19 cellular contexts compared by ENCODE assay signal in genomic region chr1:109704173-109704572, GRCh38. TPM values are rescaled to one million over a fixed set of nuclear protein-coding genes. Genes with fewer than 3 reads are reported as not detected.
A peak's percentile ranks its signal among the peaks of the same experiment; 100 is the strongest.
DNase-seq lines count a peak whose midpoint lies in the region; ATAC-seq and TF ChIP-seq lines count a peak whose summit lies in the region.
"Had no signal": no experiment of that assay in that cellular context is flagged by ENCODE, and none has a peak within 500 bp of the region (broad histone marks: within the 10 kb centered on the region; RNA-seq: fewer than 3 reads in every experiment).

No MANE protein-coding gene starts in this region.

- H3K4me3 ChIP-seq in IMR-90 (ENCODE audit: insufficient read depth, low read depth, low read length) = no peak overlapping the region
- no peak overlapping the region for H3K4me3 ChIP-seq in brain microvascular endothelial cell (ENCODE audit: low read depth, low read length)
- no peak overlapping the region for H3K4me3 ChIP-seq in liver (ENCODE audit: low read depth in 1 of 3, low read length in 3 of 3)
- no peak overlapping the region for H3K4me3 ChIP-seq in ovary
- H3K4me3 ChIP-seq: SJCRH30 had no signal

- TF ChIP-seq EP300 in ovary (IDR thresholded peaks at IDR 0.05) = no peak

- no peak overlapping the region for H2AK9ac ChIP-seq in IMR-90 (replicated peaks; ENCODE audit: low read depth, low read length, poor library complexity)

- no peak for TF ChIP-seq POLR2A in IMR-90 (IDR thresholded peaks at IDR 0.05; ENCODE audit: low read depth, low read length)
- TF ChIP-seq POLR2A in ovary (IDR thresholded peaks at IDR 0.05) = no peak

- H3K36me3 ChIP-seq in IMR-90 (ENCODE audit: control insufficient read depth, insufficient read depth, low read length) (no peaks in the 10 kb centered on the region), brain microvascular endothelial cell (replicated peaks) (no peaks in the 10 kb centered on the region), liver (ENCODE audit: control insufficient read depth in 4 of 4, insufficient read depth in 3 of 4, low read depth in 1 of 4, low read length in 3 of 4) (no peaks in the 10 kb centered on the region), ovary (no peaks in the 10 kb centered on the region)
- H3K36me3 ChIP-seq: SJCRH30 had no signal

- intact Hi-C loops in IMR-90 (cut with micrococcal nuclease) (no loop called here), ovary (cut with DNase I) (no loop called here)

- H2BK120ac ChIP-seq in IMR-90 (ENCODE audit: low read depth, low read length) = no peak overlapping the region

- no peak overlapping the region for H2BK20ac ChIP-seq in IMR-90 (ENCODE audit: low read depth, low read length)

- no peak overlapping the region for H3K4me2 ChIP-seq in IMR-90 (ENCODE audit: low read depth, low read length)

- no peak overlapping the region for H2BK5ac ChIP-seq in IMR-90 (ENCODE audit: low read depth, low read length, poor library complexity, severe bottlenecking)

- no peak overlapping the region for H3K27ac ChIP-seq in IMR-90 (ENCODE audit: insufficient read depth, low read length)
- no peak overlapping the region for H3K27ac ChIP-seq in brain microvascular endothelial cell
- no peak overlapping the region for H3K27ac ChIP-seq in liver (ENCODE audit: low read depth in 1 of 2, low read length in 2 of 2)
- H3K27ac ChIP-seq in ovary = no peak overlapping the region
- H3K27ac ChIP-seq: parathyroid adenoma, SJCRH30 had no signal

- no peaks in the 10 kb centered on the region for H3K79me1 ChIP-seq in IMR-90 (ENCODE audit: low read depth in 1 of 2, low read length in 2 of 2)

- dilution Hi-C loops in IMR-90 (cut with HindIII; ENCODE audit: low sequenced_read_pairs, unreplicated experiment) = no loop called here

- DNase-seq in G401 (ENCODE audit: low spot score) (peak; percentile 1), IMR-90 (peak; percentile 0), brain microvascular endothelial cell (no peak), ovary (no peak), SW480 (ENCODE audit: low spot score) (no peak)
- DNase-seq: activated CD4-positive, CD25-positive, alpha-beta regulatory T cell treated with anti-CD3 and anti-CD28 coated beads, Interleukin-2, amount 50 U/mL, for 72 hours; activated naive CD8-positive, alpha-beta T cell treated with anti-CD3 and anti-CD28 coated beads, Interleukin-2, amount 50 U/mL, for 24 hours; C1 segment of cervical spinal cord; GF-D8; naive thymus-derived CD4-positive, alpha-beta T cell; NCI-H1048; NCI-H2107; SJCRH30; stimulated activated CD4-positive, alpha-beta T cell treated with anti-CD3 and anti-CD28 coated beads, Interleukin-2, amount 100 ng/mL, for 48 hours had no signal

- no peak overlapping the region for H3K14ac ChIP-seq in IMR-90 (replicated peaks; ENCODE audit: low read depth, low read length)

- H2BK15ac ChIP-seq in IMR-90 (ENCODE audit: low read depth, low read length) = no peak overlapping the region

- CTCF ChIA-PET in IMR-90 (lab: Yijun Ruan, JAX) = no interaction called here

- POLR2A ChIA-PET in IMR-90 (lab: Charles Lee; ENCODE audit: unreplicated experiment) = no interaction called here

- H2AK5ac ChIP-seq in IMR-90 (ENCODE audit: low read depth, low read length) = no peak overlapping the region

- no TSS peak for BruUV-seq in IMR-90 (replicated peaks; lab: Mats Ljungman, UMichigan)

- H3K27me3 ChIP-seq in IMR-90 (ENCODE audit: control insufficient read depth, insufficient read depth, low read length) (no peaks in the 10 kb centered on the region; the same call in 1 of the 2 replicates), brain microvascular endothelial cell (replicated peaks) (no peaks in the 10 kb centered on the region), liver (ENCODE audit: control insufficient read depth in 4 of 4, insufficient read depth in 4 of 4, low read length in 3 of 4) (no peaks in the 10 kb centered on the region), ovary (no peaks in the 10 kb centered on the region)
- H3K27me3 ChIP-seq: SJCRH30 had no signal

- H4K5ac ChIP-seq in IMR-90 (ENCODE audit: low read depth, low read length) = no peak overlapping the region

- ATAC-seq in IMR-90 (ENCODE audit: low read depth) (no peak), HG02642 (IDR thresholded peaks at IDR 0.05; ENCODE audit: poor library complexity, unreplicated experiment) (no peak)
- ATAC-seq: activated naive CD8-positive, alpha-beta T cell treated with anti-CD3 and anti-CD28 coated beads, Interleukin-2, amount 50 U/mL, for 24 hours; naive thymus-derived CD4-positive, alpha-beta T cell had no signal

- no peaks in the 10 kb centered on the region for H3K9me1 ChIP-seq in IMR-90 (ENCODE audit: insufficient read depth, low read length)

- in situ Hi-C loops in G401 (cut with HindIII; ENCODE audit: low sequenced_read_pairs) (no loop called here), IMR-90 (cut with MboI; ENCODE audit: low sequenced_read_pairs) (no loop called here), brain microvascular endothelial cell (cut with HindIII; ENCODE audit: low pct_ligation_motif_present, low sequenced_read_pairs) (no loop called here)

- no peak overlapping the region for H4K8ac ChIP-seq in IMR-90 (ENCODE audit: low read depth in 2 of 2, low read length in 2 of 2)

- H4K91ac ChIP-seq in IMR-90 (ENCODE audit: insufficient read depth, low read depth, low read length) = no peak overlapping the region

- no peak overlapping the region for H3K18ac ChIP-seq in IMR-90 (ENCODE audit: low read depth, low read length)

- H4K20me1 ChIP-seq in IMR-90 (ENCODE audit: insufficient read depth, low read length) = no peaks in the 10 kb centered on the region

- WGBS in IMR-90 (ENCODE audit: extremely low coverage in 2 of 2, insufficient read length in 1 of 2), 2 experiments = 64% methylated on average over 5 of the region's 8 CpGs; no CpG with 5 or more reads in 1 of the 2 experiments
- 75% methylated on average over 8 of the region's 8 CpGs for WGBS in liver
- 71 to 79% (median 73%) methylated on average over 8 of the region's 8 CpGs for WGBS in ovary, 3 donors

- no peak overlapping the region for H3K9ac ChIP-seq in IMR-90 (ENCODE audit: low read depth, low read length)
- H3K9ac ChIP-seq in liver (ENCODE audit: low read depth in 1 of 2, low read length in 2 of 2) = no peak overlapping the region
- H3K9ac ChIP-seq: parathyroid adenoma had no signal

- no peak overlapping the region for H2AFZ ChIP-seq in IMR-90 (replicated peaks; ENCODE audit: low read length, poor library complexity)
- H2AFZ ChIP-seq: parathyroid adenoma had no signal

- no peak for TF ChIP-seq CTCF in IMR-90 (conservative IDR thresholded peaks at IDR 0.05; ENCODE audit: low read depth, low read length)
- peak; percentile 9 for TF ChIP-seq CTCF in brain microvascular endothelial cell (IDR thresholded peaks at IDR 0.05; ENCODE audit: low read depth, low read length, missing control alignments)
- TF ChIP-seq CTCF in liver (IDR thresholded peaks at IDR 0.05; ENCODE audit: low read depth, low read length, missing input control) = no peak
- TF ChIP-seq CTCF in ovary (IDR thresholded peaks at IDR 0.05) = no peak

- peaks cover 11% of the 10 kb centered on the region for H3K9me3 ChIP-seq in IMR-90 (ENCODE audit: control insufficient read depth, insufficient read depth, low read length)
- no peaks in the 10 kb centered on the region for H3K9me3 ChIP-seq in liver (ENCODE audit: control insufficient read depth in 4 of 4, low read length in 3 of 4)
- H3K9me3 ChIP-seq in ovary = no peaks in the 10 kb centered on the region
- H3K9me3 ChIP-seq: SJCRH30 had no signal

- H3K23ac ChIP-seq in IMR-90 (ENCODE audit: low read depth, low read length) = no peak overlapping the region

- H3K4me1 ChIP-seq in IMR-90 (ENCODE audit: control insufficient read depth, insufficient read depth, low read length) (no peaks in the 10 kb centered on the region), liver (ENCODE audit: control insufficient read depth in 4 of 4, insufficient read depth in 4 of 4, low read length in 3 of 4) (peaks cover 0 to 4% (median 0%) of the 10 kb centered on the region in 4 donors), ovary (ENCODE audit: insufficient read depth) (no peaks in the 10 kb centered on the region)
- H3K4me1 ChIP-seq: parathyroid adenoma, SJCRH30 had no signal

- TF ChIP-seq RAD21 in IMR-90 (IDR thresholded peaks at IDR 0.05; ENCODE audit: low read length) (no peak), liver (IDR thresholded peaks at IDR 0.05) (peak; percentile 62 to 72)

- no peak overlapping the region for H3K56ac ChIP-seq in IMR-90 (ENCODE audit: extremely low read depth, insufficient read depth, low read length)

- no peak overlapping the region for H3K4ac ChIP-seq in IMR-90 (ENCODE audit: low read depth, low read length)

RNA-seq across cellular contexts. Expression of gene GSTM5, which starts 7.9 kb away (rescaled TPM):
- total RNA-seq in G401 (2014; rRNA removed; shearing (Covaris generic)) = 1.4 and 4.7 TPM in 2 replicates
- total RNA-seq in IMR-90 (2012; rRNA removed) (0.28 and 0.36 TPM in 2 replicates), liver (1 to 10 TPM in 1 of 2 donors, under 1 TPM in 1; 0.59 to 1.3 TPM), ovary (100 to 1,000 TPM in 3 of 7 donors, 10 to 100 TPM in 4; 18.8 to 183 (median 95.8) TPM)
- polyA plus RNA-seq in IMR-90 (2012; rRNA removed) (1.2 TPM in 2 replicates), liver (1 to 10 TPM; 1.4 to 2.8 TPM), ovary (100 to 1,000 TPM; 101 to 259 TPM)
- polyA plus RNA-seq in IMR-90 (2012; cell fraction: cytosol; rRNA removed) = 0.36 and 0.85 TPM in 2 replicates
- 0.50 and 2.1 TPM in 2 replicates for polyA plus RNA-seq in IMR-90 (2012; cell fraction: nucleus; rRNA removed; ENCODE audit: low replicate concordance)
- total RNA-seq: bronchial epithelial cell had no signal
- polyA plus RNA-seq: naive thymus-derived CD4-positive, alpha-beta T cell had no signal

RNA-seq across cellular contexts. Expression of gene GSTM1, which starts 16.6 kb away (rescaled TPM):
- total RNA-seq in G401 (2014; rRNA removed; shearing (Covaris generic)) = not detected in 2 replicates
- not detected in 2 replicates for total RNA-seq in IMR-90 (2012; rRNA removed)
- not detected in 2 replicates for polyA plus RNA-seq in IMR-90 (2012; rRNA removed)
- polyA plus RNA-seq in IMR-90 (2012; cell fraction: cytosol; rRNA removed) = not detected in 2 replicates
- polyA plus RNA-seq in IMR-90 (2012; cell fraction: nucleus; rRNA removed; ENCODE audit: low replicate concordance) = 0.24 TPM in 1 of 2 replicates, not detected in the other
- 100 to 1,000 TPM in 1 of 2 donors, 10 to 100 TPM in 1; 14.7 to 273 TPM for total RNA-seq in liver
- polyA plus RNA-seq in liver = 100 to 1,000 TPM; 221 to 341 TPM
- total RNA-seq in ovary = 100 to 1,000 TPM in 2 of 7 donors, 10 to 100 TPM in 1, under 1 TPM in 1, not detected in 3; 0.32 to 482 (median 153) TPM
- 100 to 1,000 TPM; 169 to 193 TPM for polyA plus RNA-seq in ovary
- total RNA-seq: fibroblast of lung, SJCRH30 had no signal

RNA-seq across cellular contexts. Expression of gene GSTM2, which starts 36.3 kb away (rescaled TPM):
- total RNA-seq in G401 (2014; rRNA removed; shearing (Covaris generic)) = 18.2 and 24.6 TPM in 2 replicates
- total RNA-seq in IMR-90 (2012; rRNA removed) (6.9 and 10.2 TPM in 2 replicates), liver (10 to 100 TPM in 1 of 2 donors, 1 to 10 TPM in 1; 7.1 to 15.1 TPM), ovary (100 to 1,000 TPM; 101 to 318 (median 195) TPM)
- polyA plus RNA-seq in IMR-90 (2012; rRNA removed) (85.5 and 93.9 TPM in 2 replicates), liver (1 to 10 TPM; 7.4 to 8.4 TPM), ovary (100 to 1,000 TPM; 202 to 209 TPM)
- polyA plus RNA-seq in IMR-90 (2012; cell fraction: cytosol; rRNA removed) = 35.3 and 55.1 TPM in 2 replicates
- polyA plus RNA-seq in IMR-90 (2012; cell fraction: nucleus; rRNA removed; ENCODE audit: low replicate concordance) = 360 and 610 TPM in 2 replicates

RNA-seq across cellular contexts. Expression of gene GSTM3, which starts 36.7 kb away (rescaled TPM):
- 0.51 and 0.55 TPM in 2 replicates for total RNA-seq in G401 (2014; rRNA removed; shearing (Covaris generic))
- total RNA-seq in IMR-90 (2012; rRNA removed) = 101 and 131 TPM in 2 replicates
- polyA plus RNA-seq in IMR-90 (2012; rRNA removed) = 97.4 and 102 TPM in 2 replicates
- 69.1 and 108 TPM in 2 replicates for polyA plus RNA-seq in IMR-90 (2012; cell fraction: cytosol; rRNA removed)
- polyA plus RNA-seq in IMR-90 (2012; cell fraction: nucleus; rRNA removed; ENCODE audit: low replicate concordance) = 19.5 and 60.7 TPM in 2 replicates
- 10 to 100 TPM in 1 of 2 donors, 1 to 10 TPM in 1; 6.9 to 39.8 TPM for total RNA-seq in liver
- polyA plus RNA-seq in liver = 10 to 100 TPM; 30.1 to 51.5 TPM
- total RNA-seq in ovary = 100 to 1,000 TPM in 5 of 7 donors, 10 to 100 TPM in 2; 75.8 to 278 (median 135) TPM
- polyA plus RNA-seq in ovary = 100 to 1,000 TPM; 229 to 234 TPM

RNA-seq across cellular contexts. Expression of gene GSTM4, which starts 48.3 kb away (rescaled TPM):
- total RNA-seq in G401 (2014; rRNA removed; shearing (Covaris generic)) = 18.7 and 24.5 TPM in 2 replicates
- total RNA-seq in IMR-90 (2012; rRNA removed) (6.4 and 10.4 TPM in 2 replicates), liver (10 to 100 TPM; 12.2 to 42.8 TPM), ovary (10 to 100 TPM; 23.0 to 91.8 (median 47.2) TPM)
- polyA plus RNA-seq in IMR-90 (2012; rRNA removed) (37.8 and 42.2 TPM in 2 replicates), liver (10 to 100 TPM; 25.5 to 36.2 TPM), ovary (100 to 1,000 TPM in 1 of 2 donors, 10 to 100 TPM in 1; 43.3 to 116 TPM)
- 29.1 and 38.2 TPM in 2 replicates for polyA plus RNA-seq in IMR-90 (2012; cell fraction: cytosol; rRNA removed)
- polyA plus RNA-seq in IMR-90 (2012; cell fraction: nucleus; rRNA removed; ENCODE audit: low replicate concordance) = 28.6 and 35.6 TPM in 2 replicates

Comparison
In these comparisons a context has a peak if more than half of its experiments do, and no peak if none do; other contexts are left out.
1. DNase-seq: peak in G401 (single experiment) and IMR-90 (single experiment); none in brain microvascular endothelial cell (single experiment), ovary (0 of 5) and SW480 (single experiment).